ENCODE assay signal across 27 cellular contexts in the genomic region with DNA sequence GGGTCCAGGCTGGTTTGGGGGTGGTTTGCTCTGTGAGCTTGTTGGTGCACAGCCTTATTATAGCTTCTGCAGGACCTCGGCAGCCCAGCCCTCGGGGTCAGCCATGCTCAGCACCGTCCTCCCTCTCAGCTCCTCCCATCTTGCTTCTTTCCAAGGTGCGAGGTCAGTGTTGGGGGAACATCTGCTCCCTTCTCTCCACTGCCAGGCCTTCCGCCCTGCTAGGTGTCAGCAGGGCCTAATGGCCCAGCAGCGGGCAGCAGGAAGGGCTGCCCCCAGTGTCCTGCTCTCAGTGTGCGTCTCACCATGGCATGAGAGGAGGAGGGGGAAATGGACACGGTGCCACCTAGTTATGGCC.
"Had no signal": no experiment of that assay in that cellular context is flagged by ENCODE, and none has a peak within 500 bp of the region (broad histone marks: within the 10 kb centered on the region; RNA-seq: fewer than 3 reads in every experiment).

No MANE protein-coding gene starts in this region.

- H2AFZ ChIP-seq: hepatocyte had no signal

- H3K79me2 ChIP-seq: hepatocyte had no signal

- DNase-seq: activated CD4-positive, alpha-beta memory T cell treated with anti-CD3 and anti-CD28 coated beads for 36 hours; activated CD4-positive, alpha-beta T cell treated with anti-CD3 and anti-CD28 coated beads for 48 hours; activated gamma-delta T cell treated with Interleukin-2 at 50 U/mL for 16 hours; activated T-cell treated with anti-CD3 and anti-CD28 coated beads, Interleukin-2, amount 50 U/mL, for 1 hour; effector memory CD8-positive, alpha-beta T cell; lower lobe of right lung; mesenchymal stem cell; stimulated activated CD4-positive, alpha-beta T cell treated with anti-CD3 and anti-CD28 coated beads, Interleukin-15, amount 100 ng/mL, for 24 hours; stimulated activated CD4-positive, alpha-beta T cell treated with anti-CD3 and anti-CD28 coated beads, Interleukin-2, amount 100 ng/mL, for 24 hours; stimulated activated naive B cell treated with anti-CD40 and anti-IgM and Interleukin-4, amounts not matched to agents 10 μg/mL and 1 μg/mL and 100 μg/mL, for 72 hours; stomach; SW 1271; T-helper 9 cell; thyroid gland had no signal

- ATAC-seq: activated CD4-positive, CD25-positive, alpha-beta regulatory T cell treated with anti-CD3 and anti-CD28 coated beads, Interleukin-2, amount 50 U/mL, for 24 hours; activated naive CD4-positive, alpha-beta T cell treated with anti-CD3 and anti-CD28 coated beads, Interleukin-2, amount 50 U/mL, for 72 hours; body of pancreas; effector memory CD8-positive, alpha-beta T cell; gastroesophageal sphincter; lower lobe of right lung; stimulated activated naive B cell treated with anti-CD40 and anti-IgM and Interleukin-4, amounts not matched to agents 10 μg/mL and 1 μg/mL and 100 μg/mL, for 72 hours had no signal

- H3K36me3 ChIP-seq: adrenal gland, gastroesophageal sphincter, lower lobe of right lung, ovary, thyroid gland had no signal

- H3K9me3 ChIP-seq: adrenal gland, body of pancreas, gastroesophageal sphincter, lower lobe of right lung, neutrophil, ovary, stomach, thyroid gland, upper lobe of left lung had no signal

- H3K4me2 ChIP-seq: hepatocyte, smooth muscle cell had no signal

- H3K4me1 ChIP-seq: adrenal gland, body of pancreas, gastroesophageal sphincter, lower lobe of right lung, stomach, thyroid gland, upper lobe of left lung had no signal

- H3K27me3 ChIP-seq: adrenal gland, body of pancreas, hepatocyte, neutrophil, ovary, thyroid gland, upper lobe of left lung had no signal

- H3K4me3 ChIP-seq: adrenal gland, body of pancreas, coronary artery, dorsolateral prefrontal cortex, gastroesophageal sphincter, hepatocyte, lower lobe of right lung, ovary, smooth muscle cell, stomach, thyroid gland, upper lobe of left lung had no signal

- H3K27ac ChIP-seq: adrenal gland, body of pancreas, coronary artery, dorsolateral prefrontal cortex, gastroesophageal sphincter, hepatocyte, lower lobe of right lung, neutrophil, ovary, stomach, thyroid gland, upper lobe of left lung, VCaP had no signal
